In genomic region chr6:33419580-33420492, GRCh38 we compare ENCODE assay signal across 8 cellular contexts. TPM values are rescaled to one million over a fixed set of nuclear protein-coding genes. Genes with fewer than 3 reads are reported as not detected.
DNase-seq lines count a peak whose midpoint lies in the region; ATAC-seq and TF ChIP-seq lines count a peak whose summit lies in the region.

Gene SYNGAP1, plus strand, starts transcription at chr6:33420065. Its CDS starts 200 bp downstream, at chr6:33420265.

- peak; percentile 79 for DNase-seq in activated CD4-positive, alpha-beta T cell treated with anti-CD3 and anti-CD28 coated beads for 36 hours
- no peak for DNase-seq in activated CD4-positive, alpha-beta T cell treated with anti-CD3 and anti-CD28 coated beads for 1 hour
- DNase-seq in activated CD4-positive, alpha-beta T cell treated with anti-CD3 and anti-CD28 coated beads, Interleukin-2, amount 10 ng/mL, durations not matched to agents 7 days and 5 days = peak; percentile 56
- DNase-seq in endothelial cell (ENCODE audit: low spot score) (no peak), thyroid gland (peak; percentile 32 to 56), NAMALWA (ENCODE audit: low spot score) (no peak)

- H3K9me3 Mint-ChIP-seq in activated CD4-positive, alpha-beta T cell treated with anti-CD3 and anti-CD28 coated beads for 36 hours (ENCODE audit: low read depth) = no peaks in the 10 kb centered on the region
- H3K9me3 Mint-ChIP-seq in activated CD4-positive, alpha-beta T cell treated with anti-CD3 and anti-CD28 coated beads, Interleukin-2, amount 10 ng/mL, durations not matched to agents 7 days and 5 days = no peaks in the 10 kb centered on the region
- no peaks in the 10 kb centered on the region for H3K9me3 Mint-ChIP-seq in endothelial cell (ENCODE audit: unreplicated experiment)

- ATAC-seq in activated CD4-positive, alpha-beta T cell treated with anti-CD3 and anti-CD28 coated beads for 36 hours = no peak
- ATAC-seq in GM19324 (IDR thresholded peaks at IDR 0.05; ENCODE audit: low FRiP score, unreplicated experiment) = no peak

- peaks cover 31% of the 10 kb centered on the region for H3K36me3 Mint-ChIP-seq in activated CD4-positive, alpha-beta T cell treated with anti-CD3 and anti-CD28 coated beads for 36 hours (ENCODE audit: low read depth)
- peaks cover 25% of the 10 kb centered on the region for H3K36me3 Mint-ChIP-seq in activated CD4-positive, alpha-beta T cell treated with anti-CD3 and anti-CD28 coated beads, Interleukin-2, amount 10 ng/mL, durations not matched to agents 7 days and 5 days (ENCODE audit: low read depth)
- H3K36me3 Mint-ChIP-seq in endothelial cell (ENCODE audit: low read depth, unreplicated experiment) = peaks cover 26% of the 10 kb centered on the region

- peaks cover 32% of the 10 kb centered on the region for H3K4me1 ChIP-seq in mucosa of stomach (ENCODE audit: control insufficient read depth, insufficient read depth, low read length)
- H3K4me1 ChIP-seq in thyroid gland = peaks cover 16 to 48% of the 10 kb centered on the region in 2 donors

- peaks cover 61% of the 10 kb centered on the region for H3K4me1 Mint-ChIP-seq in activated CD4-positive, alpha-beta T cell treated with anti-CD3 and anti-CD28 coated beads for 36 hours
- peaks cover 71% of the 10 kb centered on the region for H3K4me1 Mint-ChIP-seq in activated CD4-positive, alpha-beta T cell treated with anti-CD3 and anti-CD28 coated beads, Interleukin-2, amount 10 ng/mL, durations not matched to agents 7 days and 5 days
- H3K4me1 Mint-ChIP-seq in endothelial cell (ENCODE audit: unreplicated experiment) = peaks cover 57% of the 10 kb centered on the region

- no peaks in the 10 kb centered on the region for H3K36me3 ChIP-seq in mucosa of stomach (ENCODE audit: control insufficient read depth, insufficient read depth, low read length)
- peaks cover 11 to 13% of the 10 kb centered on the region in 2 donors for H3K36me3 ChIP-seq in thyroid gland

- no peak within 1 kb of the TSS for H3K4me3 ChIP-seq in mucosa of stomach (ENCODE audit: low read length)
- peak within 1 kb of the TSS in 1 of 3 donors; percentile 12 for H3K4me3 ChIP-seq in thyroid gland (replicated peaks in 1 of 3)

- POLR2A ChIA-PET in activated CD4-positive, alpha-beta T cell treated with anti-CD3 and anti-CD28 coated beads for 36 hours (lab: Charles Lee) = interaction anchor here (0.9 to 1.6 kb wide), 2 partner anchors 28 to 131 kb away, joined by 5 to 6 read pairs; partner anchors contain the start of genes KIFC1, PFDN6 and WDR46
- POLR2A ChIA-PET in activated CD4-positive, alpha-beta T cell treated with anti-CD3 and anti-CD28 coated beads, Interleukin-2, amount 10 ng/mL, durations not matched to agents 7 days and 5 days (lab: Charles Lee) = interaction anchor here (0.7 kb wide), 1 partner anchor 10 kb away, joined by 3 read pairs; no protein-coding TSS in a partner anchor

- H3K9me3 ChIP-seq in mucosa of stomach (ENCODE audit: control insufficient read depth, low read length) (no peaks in the 10 kb centered on the region), thyroid gland (no peaks in the 10 kb centered on the region)

- H3K27ac Mint-ChIP-seq in activated CD4-positive, alpha-beta T cell treated with anti-CD3 and anti-CD28 coated beads for 36 hours = peak within 1 kb of the TSS; percentile 98
- H3K27ac Mint-ChIP-seq in activated CD4-positive, alpha-beta T cell treated with anti-CD3 and anti-CD28 coated beads, Interleukin-2, amount 10 ng/mL, durations not matched to agents 7 days and 5 days = peak within 1 kb of the TSS; percentile 97
- peak within 1 kb of the TSS; percentile 97 for H3K27ac Mint-ChIP-seq in endothelial cell (ENCODE audit: unreplicated experiment)

- H3K27me3 ChIP-seq in mucosa of stomach (ENCODE audit: control insufficient read depth, insufficient read depth, low read length) (peaks cover 4% of the 10 kb centered on the region), thyroid gland (no peaks in the 10 kb centered on the region)

- TF ChIP-seq POLR2A in thyroid gland (IDR thresholded peaks at IDR 0.05) = no peak

- intact Hi-C loops in activated CD4-positive, alpha-beta T cell treated with anti-CD3 and anti-CD28 coated beads for 36 hours (cut with DNase I, micrococcal nuclease) = loop anchor here (2.0 to 10.0 kb wide), 8 partner anchors 107 to 1225 kb away; partner anchors contain the start of genes B3GALT4 (in 1 of the 2), GPSM3 (in 1 of the 2), HMGA1 (in 1 of the 2) and HSD17B8 (in 1 of the 2)
- intact Hi-C loops in thyroid gland (cut with DNase I) = loop anchor here (10.0 kb wide), 1 partner anchor 215 kb away; the partner anchor contains the start of genes HSD17B8, RING1, RXRB and SLC39A7

- H3K27ac ChIP-seq in thyroid gland = peak within 1 kb of the TSS; percentile 96 to 98 (median 97)

- no peaks in the 10 kb centered on the region for H3K27me3 Mint-ChIP-seq in activated CD4-positive, alpha-beta T cell treated with anti-CD3 and anti-CD28 coated beads for 36 hours
- H3K27me3 Mint-ChIP-seq in activated CD4-positive, alpha-beta T cell treated with anti-CD3 and anti-CD28 coated beads, Interleukin-2, amount 10 ng/mL, durations not matched to agents 7 days and 5 days = peaks cover 3% of the 10 kb centered on the region
- peaks cover 19% of the 10 kb centered on the region for H3K27me3 Mint-ChIP-seq in endothelial cell (ENCODE audit: unreplicated experiment)

- CTCF ChIA-PET in activated CD4-positive, alpha-beta T cell treated with anti-CD3 and anti-CD28 coated beads for 36 hours (lab: Charles Lee) = interaction anchor here (0.5 to 2.0 kb wide), 6 partner anchors 11 to 435 kb away, joined by 3 to 8 read pairs (median 3); no protein-coding TSS in a partner anchor
- CTCF ChIA-PET in activated CD4-positive, alpha-beta T cell treated with anti-CD3 and anti-CD28 coated beads, Interleukin-2, amount 10 ng/mL, durations not matched to agents 7 days and 5 days (lab: Charles Lee) = interaction anchor here (0.6 to 3.9 kb wide), 5 partner anchors 10 to 176 kb away, joined by 3 to 28 read pairs (median 3); no protein-coding TSS in a partner anchor

- WGBS in thyroid gland, 2 donors = 2 to 5% methylated on average over 21 to 22 of the region's 22 CpGs

- H3K4me3 Mint-ChIP-seq in activated CD4-positive, alpha-beta T cell treated with anti-CD3 and anti-CD28 coated beads for 36 hours = peak within 1 kb of the TSS; percentile 96
- H3K4me3 Mint-ChIP-seq in activated CD4-positive, alpha-beta T cell treated with anti-CD3 and anti-CD28 coated beads, Interleukin-2, amount 10 ng/mL, durations not matched to agents 7 days and 5 days = peak within 1 kb of the TSS; percentile 95
- H3K4me3 Mint-ChIP-seq in endothelial cell (ENCODE audit: unreplicated experiment) = peak within 1 kb of the TSS; percentile 87

- TF ChIP-seq CTCF in endothelial cell (IDR thresholded peaks at IDR 0.05; ENCODE audit: unreplicated experiment) (no peak), thyroid gland (IDR thresholded peaks at IDR 0.05) (no peak)

- peak within 1 kb of the TSS; percentile 80 for H3K9ac ChIP-seq in mucosa of stomach (ENCODE audit: low read length)

RNA-seq across cellular contexts. Expression of gene SYNGAP1, which starts in this region (rescaled TPM):
- total RNA-seq in activated CD4-positive, alpha-beta T cell treated with anti-CD3 and anti-CD28 coated beads for 36 hours = 10 to 100 TPM; 43.6 to 45.6 TPM
- total RNA-seq in activated CD4-positive, alpha-beta T cell treated with anti-CD3 and anti-CD28 coated beads, Interleukin-2, amount 10 ng/mL, durations not matched to agents 7 days and 5 days = 10 to 100 TPM; 42.9 to 44.9 TPM
- total RNA-seq in endothelial cell (ENCODE audit: unreplicated experiment) = 48.6 TPM
- total RNA-seq in thyroid gland = 10 to 100 TPM in 3 of 4 donors, 1 to 10 TPM in 1; 10.0 to 15.3 (median 12.2) TPM

Comparison
In these comparisons a context has a peak if more than half of its experiments do, and no peak if none do; other contexts are left out.
1. DNase-seq: peak in activated CD4-positive, alpha-beta T cell treated with anti-CD3 and anti-CD28 coated beads for 36 hours (single experiment), activated CD4-positive, alpha-beta T cell treated with anti-CD3 and anti-CD28 coated beads, Interleukin-2, amount 10 ng/mL, durations not matched to agents 7 days and 5 days (single experiment) and thyroid gland (2 of 2); none in activated CD4-positive, alpha-beta T cell treated with anti-CD3 and anti-CD28 coated beads for 1 hour (single experiment), endothelial cell (single experiment) and NAMALWA (single experiment).
2. Peak in every context shown above with its lines, with median percentiles within 50 percentile points of each other: H3K27ac Mint-ChIP-seq and H3K4me3 Mint-ChIP-seq.